10 cellular contexts compared by ENCODE assay signal in the genomic region with DNA sequence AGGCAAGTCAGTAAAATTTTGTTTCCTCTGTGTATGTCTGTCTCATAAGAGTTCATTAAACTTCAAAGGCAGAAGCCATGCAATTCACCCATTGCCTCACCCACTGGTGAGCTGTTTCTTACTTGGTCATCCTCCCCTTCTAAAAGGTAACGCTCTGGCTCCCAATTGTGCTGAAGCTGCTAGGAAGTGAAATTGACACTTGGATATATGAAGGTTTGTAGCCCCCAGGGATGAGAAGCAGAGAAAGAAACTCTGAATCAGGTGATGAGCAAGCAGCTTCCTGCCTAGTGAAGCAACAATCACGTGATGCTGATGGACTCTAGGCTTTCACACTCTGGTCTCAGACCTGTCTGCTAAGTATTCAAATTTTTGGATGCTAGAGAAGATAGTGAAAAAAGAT.
DNase-seq lines count a peak whose midpoint lies in the region; ATAC-seq, FAIRE-seq and TF ChIP-seq lines count a peak whose summit lies in the region.
"Had no signal": no experiment of that assay in that cellular context is flagged by ENCODE, and none has a peak within 500 bp of the region (broad histone marks: within the 10 kb centered on the region; RNA-seq: fewer than 3 reads in every experiment).

No MANE protein-coding gene starts in this region.

- CTCF ChIA-PET in CD4-positive, alpha-beta memory T cell (lab: Charles Lee; ENCODE audit: partially characterized antibody): interaction anchor here (1.1 to 2.3 kb wide), 2 partner anchors 10 to 133 kb away, joined by 3 to 6 read pairs; no protein-coding TSS in a partner anchor
- CTCF ChIA-PET in CD4-positive, alpha-beta T cell (lab: Charles Lee): no interaction called here

- no peak overlapping the region for H3K27ac ChIP-seq in CD4-positive, alpha-beta memory T cell (ENCODE audit: low read depth, low read length)
- peak overlapping the region; percentile 81 for H3K27ac ChIP-seq in keratinocyte (ENCODE audit: control insufficient read depth, insufficient read depth, low read length)
- no peak overlapping the region for H3K27ac ChIP-seq in CD4-positive, alpha-beta T cell (ENCODE audit: low read depth, low read length)

- H3K36me3 ChIP-seq in CD4-positive, alpha-beta memory T cell (ENCODE audit: insufficient read depth, low read length): no peaks in the 10 kb centered on the region
- no peaks in the 10 kb centered on the region for H3K36me3 ChIP-seq in keratinocyte (ENCODE audit: control insufficient read depth in 2 of 2, extremely low read depth in 1 of 2, insufficient read depth in 2 of 2, low read length in 2 of 2)

- no peak for DNase-seq in CD4-positive, alpha-beta memory T cell
- peak; percentile 30 for DNase-seq in RPMI8226
- peak; percentile 71 for DNase-seq in keratinocyte (ENCODE audit: low read depth, low spot score)
- DNase-seq in NCI-H1105 treated with DMSO at 0.1 percent for 48 hours (lab: John Stamatoyannopoulos, UW): no peak
- DNase-seq in CD4-positive, alpha-beta T cell: no peak
- DNase-seq: Kasumi-1, midbrain had no signal

- H3K27ac Mint-ChIP-seq in CD4-positive, alpha-beta memory T cell: peak overlapping the region; percentile 26 to 82 (median 69)
- H3K27ac Mint-ChIP-seq in CD4-positive, alpha-beta T cell: no peak overlapping the region

- H3K4me1 ChIP-seq in CD4-positive, alpha-beta memory T cell (ENCODE audit: insufficient read depth, low read length): peaks cover 56% of the 10 kb centered on the region
- peaks cover 65% of the 10 kb centered on the region for H3K4me1 ChIP-seq in keratinocyte (ENCODE audit: control insufficient read depth, extremely low read depth, insufficient read depth, low read length)

- H3K4me2 ChIP-seq in keratinocyte (ENCODE audit: control insufficient read depth, extremely low read depth, insufficient read depth, low read depth, low read length): peak overlapping the region; percentile 61

- peak overlapping the region in 5 of 8 donors; percentile 18 to 61 (median 42) for H3K4me3 Mint-ChIP-seq in CD4-positive, alpha-beta memory T cell
- H3K4me3 Mint-ChIP-seq in CD4-positive, alpha-beta T cell: no peak overlapping the region

- no peaks in the 10 kb centered on the region for H3K9me1 ChIP-seq in keratinocyte (ENCODE audit: control insufficient read depth, extremely low read depth, insufficient read depth, low read length)

- H3K4me3 ChIP-seq in CD4-positive, alpha-beta memory T cell (ENCODE audit: low read length in 2 of 2): no peak overlapping the region
- no peak overlapping the region for H3K4me3 ChIP-seq in keratinocyte (ENCODE audit: control insufficient read depth in 2 of 3, extremely low read depth in 1 of 3, insufficient read depth in 2 of 3, low read depth in 1 of 3, low read length in 3 of 3)

- ATAC-seq in GM21423 (IDR thresholded peaks at IDR 0.05; ENCODE audit: unreplicated experiment) (peak; percentile 44), GM19467 (IDR thresholded peaks at IDR 0.05; ENCODE audit: unreplicated experiment) (no peak), GM18907 (IDR thresholded peaks at IDR 0.05; ENCODE audit: unreplicated experiment) (no peak)
- ATAC-seq in CD4-positive, alpha-beta T cell (ENCODE audit: poor library complexity): no peak

- peaks cover 39 to 67% (median 50%) of the 10 kb centered on the region in 4 donors for H3K4me1 Mint-ChIP-seq in CD4-positive, alpha-beta memory T cell
- peaks cover 26% of the 10 kb centered on the region for H3K4me1 Mint-ChIP-seq in CD4-positive, alpha-beta T cell (ENCODE audit: low read depth)

- no peak for TF ChIP-seq CTCF in keratinocyte (optimal IDR thresholded peaks at IDR 0.05 in 1 of 3, IDR thresholded peaks at IDR 0.05 in 1 of 3, conservative IDR thresholded peaks at IDR 0.05 in 1 of 3; ENCODE audit: extremely low read depth in 1 of 3, insufficient read depth in 2 of 3, low read length in 3 of 3)
- TF ChIP-seq CTCF in CD4-positive, alpha-beta T cell (IDR thresholded peaks at IDR 0.05): no peak

- H3K9me3 Mint-ChIP-seq in CD4-positive, alpha-beta memory T cell: no peaks in the 10 kb centered on the region
- H3K9me3 Mint-ChIP-seq in CD4-positive, alpha-beta T cell: no peaks in the 10 kb centered on the region

- POLR2A ChIA-PET in CD4-positive, alpha-beta memory T cell (lab: Charles Lee; ENCODE audit: partially characterized antibody): interaction anchor here (0.9 to 3.6 kb wide), 5 partner anchors 18 to 199 kb away, joined by 3 to 21 read pairs (median 4); partner anchors contain the start of gene CD200R1
- POLR2A ChIA-PET in CD4-positive, alpha-beta T cell (lab: Charles Lee): no interaction called here

- no peaks in the 10 kb centered on the region for H4K20me1 ChIP-seq in keratinocyte (ENCODE audit: control insufficient read depth, extremely low read depth, insufficient read depth, low read length)

- H3K9me3 ChIP-seq in CD4-positive, alpha-beta memory T cell (ENCODE audit: control insufficient read depth in 1 of 2, low read length in 2 of 2): no peaks in the 10 kb centered on the region
- no peaks in the 10 kb centered on the region for H3K9me3 ChIP-seq in keratinocyte (ENCODE audit: control insufficient read depth, low read depth, low read length)
- no peaks in the 10 kb centered on the region for H3K9me3 ChIP-seq in CD4-positive, alpha-beta T cell (ENCODE audit: control insufficient read depth, low read length)

- H3K27me3 Mint-ChIP-seq in CD4-positive, alpha-beta memory T cell: no peaks in the 10 kb centered on the region
- H3K27me3 Mint-ChIP-seq in CD4-positive, alpha-beta T cell: no peaks in the 10 kb centered on the region

- no peaks in the 10 kb centered on the region for H3K79me2 ChIP-seq in keratinocyte (ENCODE audit: control insufficient read depth, insufficient read depth, low read length)

- no peaks in the 10 kb centered on the region for H3K36me3 Mint-ChIP-seq in CD4-positive, alpha-beta memory T cell
- H3K36me3 Mint-ChIP-seq in CD4-positive, alpha-beta T cell (ENCODE audit: low read depth): no peaks in the 10 kb centered on the region

- H3K9ac ChIP-seq in keratinocyte (ENCODE audit: control insufficient read depth, extremely low read depth, insufficient read depth, low read length): peak overlapping the region; percentile 62

- dilution Hi-C loops in keratinocyte (cut with MboI; ENCODE audit: extremely low pct_ligation_motif_present, low sequenced_read_pairs): no loop called here

- intact Hi-C loops in CD4-positive, alpha-beta memory T cell (cut with micrococcal nuclease): loop anchor here (2.0 kb wide), 1 partner anchor 35 kb away; no protein-coding TSS in a partner anchor
- intact Hi-C loops in CD4-positive, alpha-beta T cell (cut with DNase I, micrococcal nuclease): no loop called here

- H3K27me3 ChIP-seq in CD4-positive, alpha-beta memory T cell (ENCODE audit: insufficient read depth, low read length): no peaks in the 10 kb centered on the region
- H3K27me3 ChIP-seq in keratinocyte (ENCODE audit: control insufficient read depth, extremely low read depth, insufficient read depth, low read length): no peaks in the 10 kb centered on the region
- H3K27me3 ChIP-seq in CD4-positive, alpha-beta T cell (ENCODE audit: control insufficient read depth, insufficient read depth, low read length): no peaks in the 10 kb centered on the region

- no peak overlapping the region for H2AFZ ChIP-seq in keratinocyte (ENCODE audit: control insufficient read depth, low read length)

- FAIRE-seq in keratinocyte (lab: Jason Lieb, UNC): peak; percentile 89

Comparison
In these comparisons a context has a peak if more than half of its experiments do, and no peak if none do; other contexts are left out.
1. DNase-seq: peak in RPMI8226 (single experiment) and keratinocyte (single experiment); none in CD4-positive, alpha-beta memory T cell (0 of 5), NCI-H1105 treated with DMSO at 0.1 percent for 48 hours (single experiment) and CD4-positive, alpha-beta T cell (0 of 10).